In genomic region chr10:16950686-16951681, GRCh38 we compare ENCODE assay signal across 9 cellular contexts.
DNase-seq lines count a peak whose midpoint lies in the region; ATAC-seq and TF ChIP-seq lines count a peak whose summit lies in the region.
"Had no signal": no experiment of that assay in that cellular context is flagged by ENCODE, and none has a peak within 500 bp of the region (broad histone marks: within the 10 kb centered on the region; RNA-seq: fewer than 3 reads in every experiment).

No MANE protein-coding gene starts in this region.

- peak overlapping the region; percentile 65; the same call in 1 of the 3 replicates for H2BK15ac ChIP-seq in IMR-90 (ENCODE audit: low read depth, low read length)

- peak overlapping the region; percentile 84 for H2BK20ac ChIP-seq in IMR-90 (ENCODE audit: low read depth, low read length)

- CTCF ChIA-PET in IMR-90 (lab: Yijun Ruan, JAX): interaction anchor here (1.0 kb wide), 2 partner anchors 13 to 46 kb away, joined by 3 read pairs; no protein-coding TSS in a partner anchor

- peaks cover 3% of the 10 kb centered on the region; the same call in 1 of the 2 replicates for H3K9me1 ChIP-seq in IMR-90 (ENCODE audit: insufficient read depth, low read length)

- TF ChIP-seq POLR2A in IMR-90 (IDR thresholded peaks at IDR 0.05; ENCODE audit: low read depth, low read length): no peak

- H3K4me1 ChIP-seq in IMR-90 (ENCODE audit: control insufficient read depth, insufficient read depth, low read length): peaks cover 16% of the 10 kb centered on the region

- dilution Hi-C loops in IMR-90 (cut with HindIII; ENCODE audit: low sequenced_read_pairs, unreplicated experiment): no loop called here

- no peak for TF ChIP-seq RAD21 in IMR-90 (IDR thresholded peaks at IDR 0.05; ENCODE audit: low read length)

- H3K4ac ChIP-seq in IMR-90 (ENCODE audit: low read depth, low read length): peak overlapping the region; percentile 57

- peak; percentile 64 for DNase-seq in Caki2 (ENCODE audit: low read depth)
- DNase-seq in IMR-90: peak; percentile 66
- DNase-seq in caudate nucleus (lab: John Stamatoyannopoulos, UW): peak in 36 of 61 donors; percentile 2 to 66 (median 11)
- peak; percentile 56 for DNase-seq in midbrain (lab: John Stamatoyannopoulos, UW)
- no peak for DNase-seq in activated CD8-positive, alpha-beta memory T cell treated with anti-CD3 and anti-CD28 coated beads for 24 hours
- no peak for DNase-seq in activated CD4-positive, CD25-positive, alpha-beta regulatory T cell (lab: John Stamatoyannopoulos, UW)
- DNase-seq in cortex of kidney (lab: John Stamatoyannopoulos, UW): no peak

- no peak overlapping the region for H3K4me3 ChIP-seq in IMR-90 (ENCODE audit: insufficient read depth, low read depth, low read length)
- H3K4me3 ChIP-seq: GM12878 had no signal

- POLR2A ChIA-PET in IMR-90 (lab: Charles Lee; ENCODE audit: unreplicated experiment): no interaction called here

- peak overlapping the region; percentile 82 for H2BK120ac ChIP-seq in IMR-90 (ENCODE audit: low read depth, low read length)

- in situ Hi-C loops in Caki2 (cut with HindIII; ENCODE audit: low pct_unique_long_range_greater_than_20kb, low sequenced_read_pairs): no loop called here
- in situ Hi-C loops in IMR-90 (cut with MboI; ENCODE audit: low sequenced_read_pairs): no loop called here

- no peak overlapping the region for H2AK9ac ChIP-seq in IMR-90 (replicated peaks; ENCODE audit: low read depth, low read length, poor library complexity)

- H4K91ac ChIP-seq in IMR-90 (ENCODE audit: insufficient read depth, low read depth, low read length): peak overlapping the region; percentile 35; the same call in 1 of the 2 replicates

- H3K27ac ChIP-seq in IMR-90 (ENCODE audit: insufficient read depth, low read length): peak overlapping the region; percentile 49; the same call in 1 of the 2 replicates
- H3K27ac ChIP-seq in caudate nucleus (ENCODE audit: low read depth, low read length): peak overlapping the region; percentile 13

- TF ChIP-seq CTCF in IMR-90 (conservative IDR thresholded peaks at IDR 0.05; ENCODE audit: low read depth, low read length): no peak

- ATAC-seq in IMR-90 (ENCODE audit: low read depth) (peak; percentile 84), GM19397 (IDR thresholded peaks at IDR 0.05; ENCODE audit: unreplicated experiment) (no peak)
- ATAC-seq: GM12878 had no signal

- no peaks in the 10 kb centered on the region for H3K36me3 ChIP-seq in IMR-90 (ENCODE audit: control insufficient read depth, insufficient read depth, low read length)

- no TSS peak for BruUV-seq in IMR-90 (replicated peaks; lab: Mats Ljungman, UMichigan)

- no peaks in the 10 kb centered on the region for H3K27me3 ChIP-seq in IMR-90 (ENCODE audit: control insufficient read depth, insufficient read depth, low read length)

- peak overlapping the region; percentile 56; the same call in 1 of the 2 replicates for H3K14ac ChIP-seq in IMR-90 (replicated peaks; ENCODE audit: low read depth, low read length)

- no peak overlapping the region for H3K9ac ChIP-seq in IMR-90 (ENCODE audit: low read depth, low read length)

- peak overlapping the region; percentile 68 for H2BK5ac ChIP-seq in IMR-90 (ENCODE audit: low read depth, low read length, poor library complexity, severe bottlenecking)

- H4K8ac ChIP-seq in IMR-90 (ENCODE audit: low read depth in 2 of 2, low read length in 2 of 2): peak overlapping the region in 1 of 2 experiments; percentile 4; a peak in 2 of 4 replicates

- H2AK5ac ChIP-seq in IMR-90 (ENCODE audit: low read depth, low read length): peak overlapping the region; percentile 11

- intact Hi-C loops in IMR-90 (cut with micrococcal nuclease): no loop called here

- H3K4me2 ChIP-seq in IMR-90 (ENCODE audit: low read depth, low read length): peak overlapping the region; percentile 74

- 83% methylated on average over 1 of the region's 8 CpGs; no CpG with 5 or more reads in 1 of the 2 experiments for WGBS in IMR-90 (ENCODE audit: extremely low coverage in 2 of 2, insufficient read length in 1 of 2), 2 experiments

- H2AFZ ChIP-seq in IMR-90 (replicated peaks; ENCODE audit: low read length, poor library complexity): peak overlapping the region; percentile 24

- peak overlapping the region; percentile 57 for H4K5ac ChIP-seq in IMR-90 (ENCODE audit: low read depth, low read length)

- peak overlapping the region; percentile 21; the same call in 1 of the 2 replicates for H3K23ac ChIP-seq in IMR-90 (ENCODE audit: low read depth, low read length)

- H4K20me1 ChIP-seq in IMR-90 (ENCODE audit: insufficient read depth, low read length): no peaks in the 10 kb centered on the region

- no peaks in the 10 kb centered on the region for H3K79me1 ChIP-seq in IMR-90 (ENCODE audit: low read depth in 1 of 2, low read length in 2 of 2)

- H3K18ac ChIP-seq in IMR-90 (ENCODE audit: low read depth, low read length): peak overlapping the region; percentile 66; the same call in 1 of the 2 replicates

- H3K56ac ChIP-seq in IMR-90 (ENCODE audit: extremely low read depth, insufficient read depth, low read length): peak overlapping the region; percentile 35

- H3K9me3 ChIP-seq in IMR-90 (ENCODE audit: control insufficient read depth, insufficient read depth, low read length): no peaks in the 10 kb centered on the region

TF ChIP-seq in IMR-90, 13 proteins besides CTCF, POLR2A, EP300 and RAD21:
- TF ChIP-seq RFX5 (IDR thresholded peaks at IDR 0.05; ENCODE audit: low read depth, low read length): no peak
- TF ChIP-seq MAZ (IDR thresholded peaks at IDR 0.05; ENCODE audit: borderline replicate concordance, low read depth, low read length): no peak
- TF ChIP-seq CEBPB (IDR thresholded peaks at IDR 0.05; ENCODE audit: low read depth, low read length): no peak
- TF ChIP-seq CHD1 (IDR thresholded peaks at IDR 0.05; ENCODE audit: low read depth, low read length): no peak
- no peak for TF ChIP-seq MAFK (IDR thresholded peaks at IDR 0.05; ENCODE audit: low read depth, low read length)
- TF ChIP-seq USF2 (IDR thresholded peaks at IDR 0.05; ENCODE audit: low read depth, low read length): no peak
- TF ChIP-seq RCOR1 (IDR thresholded peaks at IDR 0.05; ENCODE audit: insufficient replicate concordance, low read length): no peak
- no peak for TF ChIP-seq NFE2L2 (IDR thresholded peaks at IDR 0.05; ENCODE audit: low read depth, low read length)
- TF ChIP-seq FOS (IDR thresholded peaks at IDR 0.05; ENCODE audit: low read depth, low read length): no peak
- TF ChIP-seq ELK1 (IDR thresholded peaks at IDR 0.05; ENCODE audit: borderline replicate concordance, low read depth, low read length): no peak
- TF ChIP-seq MXI1 (IDR thresholded peaks at IDR 0.05; ENCODE audit: borderline replicate concordance, low read depth, low read length): no peak
- TF ChIP-seq SMC3 (IDR thresholded peaks at IDR 0.05; ENCODE audit: low read depth, low read length): no peak
- TF ChIP-seq BHLHE40 (IDR thresholded peaks at IDR 0.05; ENCODE audit: low read depth, low read length): no peak

Comparison
In these comparisons a context has a peak if more than half of its experiments do, and no peak if none do; other contexts are left out.
1. DNase-seq: peak in Caki2 (single experiment), IMR-90 (single experiment), caudate nucleus (36 of 61) and midbrain (single experiment); none in activated CD8-positive, alpha-beta memory T cell treated with anti-CD3 and anti-CD28 coated beads for 24 hours (single experiment), activated CD4-positive, CD25-positive, alpha-beta regulatory T cell (0 of 4) and cortex of kidney (single experiment).